Comparison of ENCODE assay signal across 9 cellular contexts in genomic region chr1:175600721-175601440, GRCh38.
DNase-seq lines count a peak whose midpoint lies in the region; ATAC-seq and TF ChIP-seq lines count a peak whose summit lies in the region.
"Had no signal": no experiment of that assay in that cellular context is flagged by ENCODE, and none has a peak within 500 bp of the region (broad histone marks: within the 10 kb centered on the region; RNA-seq: fewer than 3 reads in every experiment).

No MANE protein-coding gene starts in this region.

- ATAC-seq in GM19043 (IDR thresholded peaks at IDR 0.05; ENCODE audit: low read depth, unreplicated experiment) = peak; percentile 79
- ATAC-seq in HG02798 (IDR thresholded peaks at IDR 0.05; ENCODE audit: poor library complexity, unreplicated experiment) = peak; percentile 79
- ATAC-seq in naive B cell (ENCODE audit: low read depth in 2 of 2) = peak; percentile 50 to 62
- ATAC-seq in left lung = no peak

- H3K4me2 ChIP-seq in Karpas-422 (ENCODE audit: low read depth, low read length, poor library complexity, severe bottlenecking) = peak overlapping the region; percentile 26

- H3K4me3 ChIP-seq in Karpas-422 (ENCODE audit: low read length) (no peak overlapping the region), left lung (no peak overlapping the region)

- H3K27me3 ChIP-seq in Karpas-422 (ENCODE audit: low read length) = no peaks in the 10 kb centered on the region
- H3K27me3 ChIP-seq in left lung = peaks cover 18 to 23% of the 10 kb centered on the region in 2 donors

- peak overlapping the region; percentile 86 to 98 (median 95) for H3K27ac Mint-ChIP-seq in naive B cell

- H3K27ac ChIP-seq in Karpas-422 (ENCODE audit: low read length) (no peak overlapping the region), left lung (no peak overlapping the region)
- H3K27ac ChIP-seq: WERI-Rb-1 had no signal

- H3K36me3 ChIP-seq in Karpas-422 (ENCODE audit: insufficient read depth, low read length) = no peaks in the 10 kb centered on the region
- no peaks in the 10 kb centered on the region for H3K36me3 ChIP-seq in left lung
- H3K36me3 ChIP-seq: WERI-Rb-1 had no signal

- peaks cover 3 to 28% (median 6%) of the 10 kb centered on the region in 3 donors for H3K27me3 Mint-ChIP-seq in naive B cell

- H3K4me1 ChIP-seq in Karpas-422 (ENCODE audit: low read length) (peaks cover 12% of the 10 kb centered on the region), left lung (no peaks in the 10 kb centered on the region)

- H4K20me1 ChIP-seq in Karpas-422 (ENCODE audit: insufficient read depth, low read depth, low read length) = peaks cover 6% of the 10 kb centered on the region; the same call in 1 of the 2 replicates

- no peaks in the 10 kb centered on the region for H3K79me2 ChIP-seq in Karpas-422 (ENCODE audit: low read length)

- H3K9ac ChIP-seq in Karpas-422 (ENCODE audit: low read length) = no peak overlapping the region

- peaks cover 34 to 59% (median 51%) of the 10 kb centered on the region in 3 donors for H3K4me1 Mint-ChIP-seq in naive B cell

- H3K4me3 Mint-ChIP-seq in naive B cell = peak overlapping the region; percentile 75 to 91 (median 83)

- intact Hi-C loops in left lung (cut with DNase I) = no loop called here

- no peak for TF ChIP-seq CTCF in left lung (IDR thresholded peaks at IDR 0.05)

- DNase-seq in Karpas-422 (peak; percentile 42), naive B cell (peak; percentile 48), left lung (no peak), NCI-H2227 treated with DMSO at 0.1 percent for 48 hours (lab: John Stamatoyannopoulos, UW) (no peak), NCI-H1694 treated with DMSO at 0.1 percent for 48 hours (lab: John Stamatoyannopoulos, UW) (no peak)
- no peak for DNase-seq in activated naive CD4-positive, alpha-beta T cell treated with anti-CD3 and anti-CD28 coated beads, Interleukin-2, amount 50 U/mL, for 16 hours
- DNase-seq: WERI-Rb-1 had no signal

- H3K36me3 Mint-ChIP-seq in naive B cell = no peaks in the 10 kb centered on the region

- H3K9me3 Mint-ChIP-seq in naive B cell = peaks cover 0 to 2% (median 0%) of the 10 kb centered on the region in 7 donors

- no peak overlapping the region for H2AFZ ChIP-seq in Karpas-422 (ENCODE audit: low read length)

- no peaks in the 10 kb centered on the region for H3K9me2 ChIP-seq in Karpas-422 (replicated peaks; ENCODE audit: insufficient read depth, low read length)

- H3K9me3 ChIP-seq in Karpas-422 (ENCODE audit: low read length) = no peaks in the 10 kb centered on the region
- no peaks in the 10 kb centered on the region for H3K9me3 ChIP-seq in left lung

Comparison
In these comparisons a context has a peak if more than half of its experiments do, and no peak if none do; other contexts are left out.
1. DNase-seq: peak in Karpas-422 (single experiment) and naive B cell (single experiment); none in left lung (0 of 2), NCI-H2227 treated with DMSO at 0.1 percent for 48 hours (single experiment), activated naive CD4-positive, alpha-beta T cell treated with anti-CD3 and anti-CD28 coated beads, Interleukin-2, amount 50 U/mL, for 16 hours (single experiment) and NCI-H1694 treated with DMSO at 0.1 percent for 48 hours (single experiment).